In genomic region chr17:76498886-76499667, GRCh38 we compare ENCODE assay signal across 10 cellular contexts. TPM values are rescaled to one million over a fixed set of nuclear protein-coding genes. Genes with fewer than 3 reads are reported as not detected.
DNase-seq lines count a peak whose midpoint lies in the region; ATAC-seq and TF ChIP-seq lines count a peak whose summit lies in the region.
"Had no signal": no experiment of that assay in that cellular context is flagged by ENCODE, and none has a peak within 500 bp of the region (broad histone marks: within the 10 kb centered on the region; RNA-seq: fewer than 3 reads in every experiment).

No MANE protein-coding gene starts in this region.

- intact Hi-C loops in CD8-positive, alpha-beta T cell (cut with DNase I, micrococcal nuclease) = no loop called here

- H3K4me1 Mint-ChIP-seq in CD8-positive, alpha-beta T cell (ENCODE audit: low read depth) = peaks cover 44% of the 10 kb centered on the region
- peaks cover 34 to 48% (median 36%) of the 10 kb centered on the region in 3 donors for H3K4me1 Mint-ChIP-seq in IgD-negative memory B cell
- H3K4me1 Mint-ChIP-seq in natural killer cell treated with Interleukin-12 subunit alpha and Interleukin-12 subunit beta and Interleukin-15 and Interleukin-18, amount 100 ng/mL, for 72 hours (ENCODE audit: low read depth in 2 of 2) = peaks cover 58 to 62% of the 10 kb centered on the region in 2 donors

- no peaks in the 10 kb centered on the region for H3K9me3 ChIP-seq in CD8-positive, alpha-beta T cell (ENCODE audit: low read length)

- no peak overlapping the region for H3K27ac ChIP-seq in CD8-positive, alpha-beta T cell (ENCODE audit: low read depth, low read length)
- peak overlapping the region; percentile 91 for H3K27ac ChIP-seq in caudate nucleus (ENCODE audit: low read depth, low read length)

- TF ChIP-seq CTCF in CD8-positive, alpha-beta T cell (IDR thresholded peaks at IDR 0.05) = no peak

- CTCF ChIA-PET in CD8-positive, alpha-beta T cell (lab: Charles Lee) = interaction anchor here (0.6 to 16.5 kb wide), 8 partner anchors 8 to 199 kb away, joined by 3 to 265 read pairs (median 4); partner anchors contain the start of gene AANAT

- H3K4me1 ChIP-seq in CD8-positive, alpha-beta T cell (ENCODE audit: insufficient read depth, low read length) = peaks cover 45% of the 10 kb centered on the region

- H3K27me3 Mint-ChIP-seq in CD8-positive, alpha-beta T cell (ENCODE audit: low read depth) = no peaks in the 10 kb centered on the region
- no peaks in the 10 kb centered on the region for H3K27me3 Mint-ChIP-seq in IgD-negative memory B cell
- H3K27me3 Mint-ChIP-seq in natural killer cell treated with Interleukin-12 subunit alpha and Interleukin-12 subunit beta and Interleukin-15 and Interleukin-18, amount 100 ng/mL, for 72 hours = no peaks in the 10 kb centered on the region

- peak overlapping the region; percentile 83 for H3K4me3 Mint-ChIP-seq in CD8-positive, alpha-beta T cell
- peak overlapping the region; percentile 94 to 100 (median 99) for H3K4me3 Mint-ChIP-seq in IgD-negative memory B cell
- peak overlapping the region; percentile 93 for H3K4me3 Mint-ChIP-seq in natural killer cell treated with Interleukin-12 subunit alpha and Interleukin-12 subunit beta and Interleukin-15 and Interleukin-18, amount 100 ng/mL, for 72 hours

- peak overlapping the region; percentile 79 for H3K27ac Mint-ChIP-seq in CD8-positive, alpha-beta T cell
- H3K27ac Mint-ChIP-seq in IgD-negative memory B cell = peak overlapping the region; percentile 97 to 99 (median 97)
- H3K27ac Mint-ChIP-seq in natural killer cell treated with Interleukin-12 subunit alpha and Interleukin-12 subunit beta and Interleukin-15 and Interleukin-18, amount 100 ng/mL, for 72 hours = peak overlapping the region; percentile 100

- no peaks in the 10 kb centered on the region for H3K36me3 Mint-ChIP-seq in CD8-positive, alpha-beta T cell
- peaks cover 10% of the 10 kb centered on the region for H3K36me3 Mint-ChIP-seq in IgD-negative memory B cell
- H3K36me3 Mint-ChIP-seq in natural killer cell treated with Interleukin-12 subunit alpha and Interleukin-12 subunit beta and Interleukin-15 and Interleukin-18, amount 100 ng/mL, for 72 hours = no peaks in the 10 kb centered on the region

- H3K36me3 ChIP-seq in CD8-positive, alpha-beta T cell (ENCODE audit: insufficient read depth, low read length) = no peaks in the 10 kb centered on the region

- H3K9me3 Mint-ChIP-seq in CD8-positive, alpha-beta T cell = no peaks in the 10 kb centered on the region
- H3K9me3 Mint-ChIP-seq in IgD-negative memory B cell = no peaks in the 10 kb centered on the region
- H3K9me3 Mint-ChIP-seq in natural killer cell treated with Interleukin-12 subunit alpha and Interleukin-12 subunit beta and Interleukin-15 and Interleukin-18, amount 100 ng/mL, for 72 hours = no peaks in the 10 kb centered on the region

- DNase-seq in CD8-positive, alpha-beta T cell = peak in 1 of 7 experiments; percentile 32
- no peak for DNase-seq in caudate nucleus (lab: John Stamatoyannopoulos, UW)
- no peak for DNase-seq in natural killer cell treated with Interleukin-12 subunit alpha and Interleukin-12 subunit beta and Interleukin-15 and Interleukin-18, amount 100 ng/mL, for 72 hours (ENCODE audit: low spot score)
- DNase-seq in GOT3 (lab: John Stamatoyannopoulos, UW) = no peak
- DNase-seq in cortex of kidney (lab: John Stamatoyannopoulos, UW) = no peak
- no peak for DNase-seq in SKM-1 treated with dmso at 0.1 percent for 144 hours (lab: John Stamatoyannopoulos, UW; ENCODE audit: unreplicated experiment)
- no peak for DNase-seq in NCI-H226
- DNase-seq: activated effector memory CD4-positive, alpha-beta T cell treated with Interleukin-2 at 50 U/mL for 16 hours had no signal

- H3K4me3 ChIP-seq in CD8-positive, alpha-beta T cell (ENCODE audit: low read depth, low read length) = no peak overlapping the region

- H3K27me3 ChIP-seq in CD8-positive, alpha-beta T cell (ENCODE audit: insufficient read depth, low read length) = no peaks in the 10 kb centered on the region

- no peak for ATAC-seq in CD8-positive, alpha-beta T cell
- no peak for ATAC-seq in natural killer cell treated with Interleukin-12 subunit alpha and Interleukin-12 subunit beta and Interleukin-15 and Interleukin-18, amount 100 ng/mL, for 72 hours

- POLR2A ChIA-PET in CD8-positive, alpha-beta T cell (lab: Charles Lee) = interaction anchor here (0.8 to 1.1 kb wide), 3 partner anchors 16 to 18 kb away, joined by 3 to 5 read pairs (median 3); no protein-coding TSS in a partner anchor

RNA-seq across cellular contexts. Expression of gene RHBDF2, which starts 2.1 kb away (rescaled TPM):
- total RNA-seq in CD8-positive, alpha-beta T cell = 10 to 100 TPM; 45.4 to 46.2 TPM
- 160 TPM for polyA plus RNA-seq in IgD-negative memory B cell
- 100 to 1,000 TPM; 156 to 234 TPM for total RNA-seq in natural killer cell treated with Interleukin-12 subunit alpha and Interleukin-12 subunit beta and Interleukin-15 and Interleukin-18, amount 100 ng/mL, for 72 hours

RNA-seq across cellular contexts. Expression of gene AANAT, which starts 31.7 kb away (rescaled TPM):
- total RNA-seq in CD8-positive, alpha-beta T cell = not detected
- polyA plus RNA-seq in IgD-negative memory B cell = 1.1 TPM
- under 1 TPM in 1 of 2 donors, not detected in 1; 0.78 TPM for total RNA-seq in natural killer cell treated with Interleukin-12 subunit alpha and Interleukin-12 subunit beta and Interleukin-15 and Interleukin-18, amount 100 ng/mL, for 72 hours
- total RNA-seq: LHCN-M2 had no signal

RNA-seq across cellular contexts. Expression of gene CYGB, which starts 38.4 kb away (rescaled TPM):
- total RNA-seq in CD8-positive, alpha-beta T cell = under 1 TPM; 0.47 to 0.57 TPM
- 2.1 TPM for polyA plus RNA-seq in IgD-negative memory B cell
- 1 to 10 TPM; 1.0 to 2.9 TPM for total RNA-seq in natural killer cell treated with Interleukin-12 subunit alpha and Interleukin-12 subunit beta and Interleukin-15 and Interleukin-18, amount 100 ng/mL, for 72 hours

RNA-seq across cellular contexts. Expression of gene PRCD, which starts 40.8 kb away (rescaled TPM):
- total RNA-seq in CD8-positive, alpha-beta T cell = not detected
- 24.4 TPM for polyA plus RNA-seq in IgD-negative memory B cell
- under 1 TPM in 1 of 2 donors, not detected in 1; 0.78 TPM for total RNA-seq in natural killer cell treated with Interleukin-12 subunit alpha and Interleukin-12 subunit beta and Interleukin-15 and Interleukin-18, amount 100 ng/mL, for 72 hours

RNA-seq across cellular contexts. Expression of gene UBE2O, which starts 46.1 kb away (rescaled TPM):
- 10 to 100 TPM; 29.8 to 32.7 TPM for total RNA-seq in CD8-positive, alpha-beta T cell
- 13.8 TPM for polyA plus RNA-seq in IgD-negative memory B cell
- 10 to 100 TPM; 46.7 to 66.9 TPM for total RNA-seq in natural killer cell treated with Interleukin-12 subunit alpha and Interleukin-12 subunit beta and Interleukin-15 and Interleukin-18, amount 100 ng/mL, for 72 hours
